1 cellular context compared by ENCODE assay signal in the genomic region with DNA sequence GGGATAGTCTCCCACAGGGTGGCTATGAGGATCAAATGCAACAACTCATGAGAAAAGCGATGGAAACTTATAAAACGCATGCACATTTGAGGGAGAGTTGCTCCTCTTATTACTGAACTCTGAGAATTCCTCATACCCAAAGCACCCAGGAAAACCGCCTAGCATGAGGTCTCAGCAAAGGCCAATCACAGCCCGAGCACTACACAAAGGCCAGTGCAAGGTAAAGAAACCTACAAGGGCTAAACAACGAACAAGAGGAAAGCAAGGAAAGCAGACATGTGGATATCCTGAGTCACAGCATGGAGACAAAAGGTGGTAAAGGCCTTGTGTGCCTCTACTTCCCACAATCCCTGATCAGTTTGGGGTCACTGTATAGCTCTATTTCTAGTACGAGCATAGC.
TF ChIP-seq lines count a peak whose summit lies in the region.

No MANE protein-coding gene starts in this region.

TF ChIP-seq in GM23338, 12 proteins besides CTCF, POLR2A, EP300 and RAD21 (continued from another document):
- TF ChIP-seq, protein P1, sequence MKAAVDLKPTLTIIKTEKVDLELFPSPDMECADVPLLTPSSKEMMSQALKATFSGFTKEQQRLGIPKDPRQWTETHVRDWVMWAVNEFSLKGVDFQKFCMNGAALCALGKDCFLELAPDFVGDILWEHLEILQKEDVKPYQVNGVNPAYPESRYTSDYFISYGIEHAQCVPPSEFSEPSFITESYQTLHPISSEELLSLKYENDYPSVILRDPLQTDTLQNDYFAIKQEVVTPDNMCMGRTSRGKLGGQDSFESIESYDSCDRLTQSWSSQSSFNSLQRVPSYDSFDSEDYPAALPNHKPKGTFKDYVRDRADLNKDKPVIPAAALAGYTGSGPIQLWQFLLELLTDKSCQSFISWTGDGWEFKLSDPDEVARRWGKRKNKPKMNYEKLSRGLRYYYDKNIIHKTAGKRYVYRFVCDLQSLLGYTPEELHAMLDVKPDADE (IDR thresholded peaks at IDR 0.05): no peak
- no peak for TF ChIP-seq ZNF331 (CRISPR knock-in tag; IDR thresholded peaks at IDR 0.05; ENCODE audit: low read depth)
